Comparison of ENCODE assay signal across 8 cellular contexts in the genomic region with DNA sequence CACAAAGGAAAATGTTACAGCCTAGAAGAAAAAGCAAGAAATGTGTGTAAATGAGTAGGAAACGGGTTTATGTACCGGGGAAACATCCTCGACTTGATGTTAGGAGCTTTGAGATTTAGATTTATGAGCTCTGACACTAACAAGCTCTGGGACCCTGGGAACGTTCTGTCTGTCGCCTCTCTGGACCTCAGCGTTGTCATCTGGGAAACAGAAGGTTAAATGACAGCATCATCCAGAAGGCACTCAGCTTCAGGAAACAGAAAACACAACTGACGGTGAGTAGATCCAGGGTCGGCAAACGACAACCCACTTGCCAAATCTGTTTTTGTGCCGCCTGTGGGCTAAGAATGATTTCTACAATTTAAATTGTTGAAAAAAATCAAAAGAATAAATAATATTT. TPM values are rescaled to one million over a fixed set of nuclear protein-coding genes. Genes with fewer than 3 reads are reported as not detected.
DNase-seq lines count a peak whose midpoint lies in the region; ATAC-seq, FAIRE-seq and TF ChIP-seq lines count a peak whose summit lies in the region.

No MANE protein-coding gene starts in this region.

- ATAC-seq in K562 (no peak), GM18502 (IDR thresholded peaks at IDR 0.05; ENCODE audit: poor library complexity, unreplicated experiment) (no peak)

- TF ChIP-seq CTCF in K562 (IDR thresholded peaks at IDR 0.05 in 2 of 3, conservative IDR thresholded peaks at IDR 0.05 in 1 of 3; ENCODE audit: insufficient read depth in 2 of 3, low read depth in 1 of 3, low read length in 3 of 3) = no peak
- no peak for TF ChIP-seq CTCF in transverse colon (IDR thresholded peaks at IDR 0.05)

- no peak overlapping the region for H3K4me2 ChIP-seq in K562 (ENCODE audit: insufficient read depth, low read length)

- H3K4me3 ChIP-seq in K562 = no peak overlapping the region
- no peak overlapping the region for H3K4me3 ChIP-seq in transverse colon

- in situ Hi-C loops in K562 (cut with MboI) (no loop called here), transverse colon (cut with MboI; ENCODE audit: low pct_ligation_motif_present in 1 of 4, low pct_unique_long_range_greater_than_20kb in 1 of 4, low sequenced_read_pairs in 3 of 4) (loop anchor here in 3 of 4 donors (5.0 to 25.0 kb wide), 4 partner anchors 221 to 408 kb away; no protein-coding TSS in a partner anchor)

- no TSS peak for BruUV-seq in K562 (replicated peaks; lab: Mats Ljungman, UMichigan)

- H3K9ac ChIP-seq in K562 (ENCODE audit: insufficient read depth in 1 of 2, low read depth in 2 of 2, low read length in 2 of 2) = no peak overlapping the region

- FAIRE-seq in K562 (lab: Jason Lieb, UNC) = no peak

- H3K27me3 ChIP-seq in K562 (ENCODE audit: control insufficient read depth in 2 of 2, insufficient read depth in 2 of 2, low read length in 2 of 2) (peaks cover 0 to 8% of the 10 kb centered on the region in 2 experiments; a peak in 2 of 5 replicates), transverse colon (no peaks in the 10 kb centered on the region)

- H3K4me1 ChIP-seq in K562 (replicated peaks in 1 of 2; ENCODE audit: control insufficient read depth in 2 of 2, insufficient read depth in 2 of 2, low read length in 2 of 2) = no peaks in the 10 kb centered on the region
- peaks cover 0 to 10% (median 0%) of the 10 kb centered on the region in 4 donors for H3K4me1 ChIP-seq in transverse colon

- H3K79me2 ChIP-seq in K562 (ENCODE audit: control insufficient read depth, insufficient read depth, low read length) = no peaks in the 10 kb centered on the region

- POLR2A ChIA-PET in K562 (lab: Yijun Ruan, JAX) = no interaction called here

- TF ChIP-seq EP300 in K562 (IDR thresholded peaks at IDR 0.05; ENCODE audit: low read length) (no peak), transverse colon (IDR thresholded peaks at IDR 0.05; ENCODE audit: low read depth) (no peak)

- H3K9me3 ChIP-seq in K562 (replicated peaks; ENCODE audit: control insufficient read depth, insufficient read depth, low read depth, low read length) (no peaks in the 10 kb centered on the region), transverse colon (no peaks in the 10 kb centered on the region)

- CTCF ChIA-PET in K562 (lab: Yijun Ruan, JAX; ENCODE audit: low intra/inter-chr PET ratio) = interaction anchor here (2.9 kb wide), 1 partner anchor 223 kb away, joined by 20 read pairs; no protein-coding TSS in a partner anchor

- no peaks in the 10 kb centered on the region for H3K9me1 ChIP-seq in K562 (ENCODE audit: control insufficient read depth, insufficient read depth, low read length)

- H3K27ac ChIP-seq in K562 (ENCODE audit: extremely low read depth, low read depth, low read length) = no peak overlapping the region
- peak overlapping the region; percentile 33 to 68 (median 57) for H3K27ac ChIP-seq in transverse colon
- H3K27ac ChIP-seq in caudate nucleus (ENCODE audit: low read depth, low read length) = no peak overlapping the region

- no peak for TF ChIP-seq RAD21 in K562 (CRISPR knock-in tag; conservative IDR thresholded peaks at IDR 0.05 in 1 of 2, IDR thresholded peaks at IDR 0.05 in 1 of 2)

- intact Hi-C loops in K562 (cut with micrococcal nuclease) = loop anchor here (2.0 to 10.0 kb wide), 3 partner anchors 80 to 396 kb away; no protein-coding TSS in a partner anchor
- intact Hi-C loops in transverse colon (cut with DNase I; ENCODE audit: low total_unique reads) = loop anchor here (2.0 kb wide), 1 partner anchor 222 kb away; no protein-coding TSS in a partner anchor

- H4K20me1 ChIP-seq in K562 (replicated peaks; ENCODE audit: control insufficient read depth, insufficient read depth, low read length) = no peaks in the 10 kb centered on the region; the same call in 1 of the 2 replicates

- TF ChIP-seq POLR2A in K562 (conservative IDR thresholded peaks at IDR 0.05) = no peak
- TF ChIP-seq POLR2A in transverse colon (IDR thresholded peaks at IDR 0.05) = no peak

- H2AFZ ChIP-seq in K562 (ENCODE audit: low read depth, low read length) = peak overlapping the region; percentile 44; the same call in 1 of the 2 replicates

- 34% methylated on average over 10 of the region's 10 CpGs for WGBS in K562 (ENCODE audit: insufficient coverage, low coverage, missing lambda C conversion rate)
- WGBS in transverse colon (ENCODE audit: low coverage in 1 of 2), 2 donors = 46 to 47% methylated on average over 10 of the region's 10 CpGs

- H3K36me3 ChIP-seq in K562 (ENCODE audit: control insufficient read depth, insufficient read depth, low read length) (no peaks in the 10 kb centered on the region), transverse colon (no peaks in the 10 kb centered on the region)

- DNase-seq in NCI-H1105 treated with DMSO at 0.1 percent for 48 hours (lab: John Stamatoyannopoulos, UW) (peak; percentile 24), NCI-H1105 (lab: John Stamatoyannopoulos, UW) (no peak), K562 (ENCODE audit: extremely low read depth in 1 of 4, low spot score in 3 of 4) (no peak), left kidney (ENCODE audit: low read depth, low spot score) (peak; percentile 58), transverse colon (no peak), middle frontal gyrus (ENCODE audit: extremely low spot score, low spot score) (no peak), caudate nucleus (lab: John Stamatoyannopoulos, UW) (no peak)

TF ChIP-seq in K562, 482 proteins besides CTCF, POLR2A, EP300 and RAD21:
- TF ChIP-seq, protein P1, sequence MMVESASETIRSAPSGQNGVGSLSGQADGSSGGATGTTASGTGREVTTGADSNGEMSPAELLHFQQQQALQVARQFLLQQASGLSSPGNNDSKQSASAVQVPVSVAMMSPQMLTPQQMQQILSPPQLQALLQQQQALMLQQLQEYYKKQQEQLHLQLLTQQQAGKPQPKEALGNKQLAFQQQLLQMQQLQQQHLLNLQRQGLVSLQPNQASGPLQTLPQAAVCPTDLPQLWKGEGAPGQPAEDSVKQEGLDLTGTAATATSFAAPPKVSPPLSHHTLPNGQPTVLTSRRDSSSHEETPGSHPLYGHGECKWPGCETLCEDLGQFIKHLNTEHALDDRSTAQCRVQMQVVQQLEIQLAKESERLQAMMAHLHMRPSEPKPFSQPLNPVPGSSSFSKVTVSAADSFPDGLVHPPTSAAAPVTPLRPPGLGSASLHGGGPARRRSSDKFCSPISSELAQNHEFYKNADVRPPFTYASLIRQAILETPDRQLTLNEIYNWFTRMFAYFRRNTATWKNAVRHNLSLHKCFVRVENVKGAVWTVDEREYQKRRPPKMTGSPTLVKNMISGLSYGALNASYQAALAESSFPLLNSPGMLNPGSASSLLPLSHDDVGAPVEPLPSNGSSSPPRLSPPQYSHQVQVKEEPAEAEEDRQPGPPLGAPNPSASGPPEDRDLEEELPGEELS (CRISPR knock-in tag; IDR thresholded peaks at IDR 0.05; ENCODE audit: borderline replicate concordance) = no peak
- TF ChIP-seq HNRNPLL (IDR thresholded peaks at IDR 0.05; ENCODE audit: low read depth, low read length, poor library complexity, severe bottlenecking) = no peak
- no peak for TF ChIP-seq DMBX1 (CRISPR knock-in tag; IDR thresholded peaks at IDR 0.05; ENCODE audit: borderline replicate concordance)
- no peak for TF ChIP-seq NR4A1 (CRISPR knock-in tag; IDR thresholded peaks at IDR 0.05)
- TF ChIP-seq NR4A1 (tag; IDR thresholded peaks at IDR 0.05) = no peak
- no peak for TF ChIP-seq POLR2G (IDR thresholded peaks at IDR 0.05; ENCODE audit: low read depth, low read length)
- TF ChIP-seq ZNF232 (CRISPR knock-in tag; IDR thresholded peaks at IDR 0.05) = no peak
- TF ChIP-seq TRIM24 (IDR thresholded peaks at IDR 0.05) = no peak
- no peak for TF ChIP-seq ZNF134 (CRISPR knock-in tag; conservative IDR thresholded peaks at IDR 0.05)
- TF ChIP-seq BRCA1 (IDR thresholded peaks at IDR 0.05) = no peak
- TF ChIP-seq BRCA1 (CRISPR knock-in tag; IDR thresholded peaks at IDR 0.05) = no peak
- no peak for TF ChIP-seq RBM15 (IDR thresholded peaks at IDR 0.05; ENCODE audit: insufficient read depth, low read length)
- no peak for TF ChIP-seq THAP7 (CRISPR knock-in tag; IDR thresholded peaks at IDR 0.05)
- TF ChIP-seq RBM39 (optimal IDR thresholded peaks at IDR 0.05; ENCODE audit: low read depth, low read length) = no peak

RNA-seq across cellular contexts. Expression of gene SYT13, which starts 46.9 kb away (rescaled TPM):
- total RNA-seq in K562 (2011; cell fraction: chromatin; rRNA removed; ENCODE audit: low replicate concordance) = not detected in 2 replicates
- not detected in 2 replicates for total RNA-seq in K562 (2011; cell fraction: nucleolus; rRNA removed)
- not detected in 2 replicates for total RNA-seq in K562 (2011; cell fraction: nucleoplasm; rRNA removed)
- total RNA-seq in K562 (2014; rRNA removed) (under 0.01 and 0.08 TPM in 2 replicates), K562 (2014; rRNA removed; fragmentation: Illumina TruSeq; extraction: Trizol) (0.03 and 0.07 TPM in 2 replicates), K562 (2015; rRNA removed; fragmentation: Illumina TruSeq; extraction: Trizol) (0.04 TPM in 2 replicates), K562 (2021) (0.09 and 0.11 TPM in 2 replicates), transverse colon (10 to 100 TPM; 10.5 to 28.6 (median 23.4) TPM)
- polyA plus RNA-seq in K562 (2011; rRNA removed) (not detected in 2 replicates), K562 (2014; fragmentation: Illumina TruSeq; extraction: Trizol) (0.07 and 0.12 TPM in 2 replicates), K562 (2014; fragmentation: Nextera tagmentation; extraction: Ambion mirVana) (under 1 TPM in 1 of 2 experiments, not detected in 1; 0.08 TPM), K562 (2014; rRNA removed) (0.03 and 0.13 TPM in 2 replicates)
- not detected in 2 replicates for polyA plus RNA-seq in K562 (2011; cell fraction: cytosol; rRNA removed)
- polyA plus RNA-seq in K562 (2011; cell fraction: nucleus; rRNA removed) = not detected in 2 replicates
- polyA plus RNA-seq in K562 (2012) = 0.07 and 0.12 TPM in 2 replicates
- polyA minus RNA-seq in K562 (2011; rRNA and poly(A)+ RNA removed) = not detected in 2 replicates
- polyA minus RNA-seq in K562 (2011; cell fraction: cytosol; rRNA and poly(A)+ RNA removed) = not detected in 2 replicates
- polyA minus RNA-seq in K562 (2011; cell fraction: nucleus; rRNA and poly(A)+ RNA removed) = not detected in 2 replicates

Comparison
In these comparisons a context has a peak if more than half of its experiments do, and no peak if none do; other contexts are left out.
1. DNase-seq: peak in NCI-H1105 treated with DMSO at 0.1 percent for 48 hours (single experiment) and left kidney (single experiment); none in NCI-H1105 (single experiment), K562 (0 of 4), transverse colon (single experiment), middle frontal gyrus (single experiment) and caudate nucleus (0 of 61).
2. H3K27ac ChIP-seq: peak in transverse colon (4 of 4); none in K562 (single experiment) and caudate nucleus (single experiment).
3. RNA of gene SYT13, which starts 46.9 kb away (total RNA-seq): 10.5 to 28.6 TPM in transverse colon; under 0.01 to 0.11 TPM in K562; every median in the first group is over 10 times any median in the second.